28 cellular contexts compared by ENCODE assay signal in genomic region chr11:103272876-103273275, GRCh38.
"Had no signal": no experiment of that assay in that cellular context is flagged by ENCODE, and none has a peak within 500 bp of the region (broad histone marks: within the 10 kb centered on the region; RNA-seq: fewer than 3 reads in every experiment).

No MANE protein-coding gene starts in this region.

- H3K9me3 Mint-ChIP-seq: natural killer cell; nephron; neural progenitor cell; stimulated activated effector memory CD8-positive, alpha-beta T cell treated with anti-CD3 and anti-CD28 coated beads, Interleukin-12 subunit alpha, Interleukin-12 subunit beta, amount 100 ng/mL, for 72 hours; stimulated activated naive B cell treated with anti-CD40 and anti-IgM and Interleukin-4, amounts not matched to agents 10 μg/mL and 1 μg/mL and 100 μg/mL, for 72 hours; stimulated activated naive CD8-positive, alpha-beta T cell treated with anti-CD3 and anti-CD28 coated beads, Interleukin-15, Interleukin-2, amounts not matched to agents 100 ng/mL and 50 ng/mL, for 24 hours had no signal

- H3K27me3 ChIP-seq: neural progenitor cell, ovary, stomach, thyroid gland, tibial nerve, upper lobe of left lung, vagina had no signal

- FAIRE-seq: urothelium cell line had no signal

- H3K36me3 Mint-ChIP-seq: natural killer cell; stimulated activated effector memory CD8-positive, alpha-beta T cell treated with anti-CD3 and anti-CD28 coated beads, Interleukin-12 subunit alpha, Interleukin-12 subunit beta, amount 100 ng/mL, for 72 hours; stimulated activated naive B cell treated with anti-CD40 and anti-IgM and Interleukin-4, amounts not matched to agents 10 μg/mL and 1 μg/mL and 100 μg/mL, for 72 hours had no signal

- DNase-seq: natural killer cell; occipital lobe; ovary; posterior cingulate gyrus; psoas muscle; right cardiac atrium; stimulated activated CD4-positive, alpha-beta T cell treated with anti-CD3 and anti-CD28 coated beads, Interleukin-15, amount 100 ng/mL, for 24 hours; stimulated activated CD4-positive, alpha-beta T cell treated with anti-CD3 and anti-CD28 coated beads, Interleukin-2, amount 100 ng/mL, for 24 hours; stimulated activated CD4-positive, alpha-beta T cell treated with anti-CD3 and anti-CD28 coated beads, Interleukin-2, amount 100 ng/mL, for 48 hours; stimulated activated CD4-positive, alpha-beta T cell treated with anti-CD3 and anti-CD28 coated beads, Interleukin-4, amount 100 ng/mL, for 24 hours; stimulated activated naive B cell treated with anti-CD40 and anti-IgM and Interleukin-4, amounts not matched to agents 10 μg/mL and 1 μg/mL and 100 μg/mL, for 72 hours; stimulated activated naive CD4-positive, alpha-beta T cell treated with Interleukin-2 at 50 U/mL for 16 hours; stomach; thyroid gland; trophoblast cell; upper lobe of left lung had no signal

- H3K4me2 ChIP-seq: neural progenitor cell had no signal

- H3K79me2 ChIP-seq: parathyroid adenoma had no signal

- H3K4me1 ChIP-seq: neural progenitor cell, parathyroid adenoma, psoas muscle, stomach, thyroid gland, tibial nerve, upper lobe of left lung, vagina had no signal

- H3K9ac ChIP-seq: neural progenitor cell, parathyroid adenoma had no signal

- H3K36me3 ChIP-seq: ovary, stomach, thoracic aorta, thyroid gland had no signal

- H3K9me3 ChIP-seq: ovary, psoas muscle, stomach, thoracic aorta, thyroid gland, tibial nerve, upper lobe of left lung, vagina had no signal

- H3K27ac Mint-ChIP-seq: natural killer cell; nephron; neural progenitor cell; progenitor cell of endocrine pancreas; stimulated activated effector memory CD8-positive, alpha-beta T cell treated with anti-CD3 and anti-CD28 coated beads, Interleukin-12 subunit alpha, Interleukin-12 subunit beta, amount 100 ng/mL, for 72 hours; stimulated activated naive B cell treated with anti-CD40 and anti-IgM and Interleukin-4, amounts not matched to agents 10 μg/mL and 1 μg/mL and 100 μg/mL, for 72 hours; stimulated activated naive CD8-positive, alpha-beta T cell treated with anti-CD3 and anti-CD28 coated beads, Interleukin-15, Interleukin-2, amounts not matched to agents 100 ng/mL and 50 ng/mL, for 24 hours had no signal

- H3K27ac ChIP-seq: neural progenitor cell, ovary, parathyroid adenoma, psoas muscle, skin epidermis, stomach, thoracic aorta, thyroid gland, tibial nerve, upper lobe of left lung, vagina had no signal

- ATAC-seq: natural killer cell; psoas muscle; right cardiac atrium; sciatic nerve; stimulated activated effector memory CD8-positive, alpha-beta T cell treated with anti-CD3 and anti-CD28 coated beads, Interleukin-12 subunit alpha, Interleukin-12 subunit beta, amount 100 ng/mL, for 72 hours; stimulated activated naive B cell treated with anti-CD40 and anti-IgM and Interleukin-4, amounts not matched to agents 10 μg/mL and 1 μg/mL and 100 μg/mL, for 72 hours had no signal

- H2AFZ ChIP-seq: neural progenitor cell, parathyroid adenoma had no signal

- H3K4me3 ChIP-seq: neural progenitor cell, ovary, psoas muscle, skin epidermis, stomach, thoracic aorta, thyroid gland, tibial nerve, upper lobe of left lung, vagina had no signal
